8 cellular contexts compared by ENCODE assay signal in genomic region chr11:125070699-125071254, GRCh38. TPM values are rescaled to one million over a fixed set of nuclear protein-coding genes. Genes with fewer than 3 reads are reported as not detected.
DNase-seq lines count a peak whose midpoint lies in the region; ATAC-seq lines count a peak whose summit lies in the region.

No MANE protein-coding gene starts in this region.

- peaks cover 20% of the 10 kb centered on the region for H3K4me1 Mint-ChIP-seq in activated T-cell treated with anti-CD3 and anti-CD28 coated beads, Interleukin-2, amount 50 U/mL, for 72 hours (ENCODE audit: low read depth)

- no peaks in the 10 kb centered on the region for H3K36me3 Mint-ChIP-seq in activated T-cell treated with anti-CD3 and anti-CD28 coated beads, Interleukin-2, amount 50 U/mL, for 72 hours (ENCODE audit: insufficient read depth in 2 of 2)

- ATAC-seq in GM21423 (IDR thresholded peaks at IDR 0.05; ENCODE audit: unreplicated experiment) (peak; percentile 74), HG03571 (IDR thresholded peaks at IDR 0.05; ENCODE audit: unreplicated experiment) (peak; percentile 63)
- ATAC-seq in activated T-cell treated with anti-CD3 and anti-CD28 coated beads, Interleukin-2, amount 50 U/mL, for 72 hours (replicated peaks in 1 of 2): peak; percentile 85 to 86
- peak; percentile 83 for ATAC-seq in stimulated activated naive CD8-positive, alpha-beta T cell treated with anti-CD3 and anti-CD28 coated beads, Interleukin-15, Interleukin-2, amounts not matched to agents 100 U/mL and 50 U/mL, for 24 hours

- H3K27me3 Mint-ChIP-seq in activated T-cell treated with anti-CD3 and anti-CD28 coated beads, Interleukin-2, amount 50 U/mL, for 72 hours (ENCODE audit: low read depth): peaks cover 19% of the 10 kb centered on the region

- H3K9me3 Mint-ChIP-seq in activated T-cell treated with anti-CD3 and anti-CD28 coated beads, Interleukin-2, amount 50 U/mL, for 72 hours: no peaks in the 10 kb centered on the region

- DNase-seq in GF-D8 (lab: John Stamatoyannopoulos, UW): peak; percentile 100
- peak; percentile 28 to 30 for DNase-seq in activated T-cell treated with anti-CD3 and anti-CD28 coated beads, Interleukin-2, amount 50 U/mL, for 72 hours
- peak; percentile 81 for DNase-seq in hepatic stellate cell (ENCODE audit: low spot score)
- peak; percentile 45 for DNase-seq in stimulated activated naive CD8-positive, alpha-beta T cell treated with anti-CD3 and anti-CD28 coated beads, Interleukin-15, Interleukin-2, amounts not matched to agents 100 U/mL and 50 U/mL, for 24 hours
- no peak for DNase-seq in NCI-H2029 (lab: John Stamatoyannopoulos, UW)
- DNase-seq in activated effector memory CD4-positive, alpha-beta T cell treated with Interleukin-2 at 50 U/mL for 16 hours: no peak

- H3K27ac Mint-ChIP-seq in activated T-cell treated with anti-CD3 and anti-CD28 coated beads, Interleukin-2, amount 50 U/mL, for 72 hours: no peak overlapping the region

- H3K4me3 Mint-ChIP-seq in activated T-cell treated with anti-CD3 and anti-CD28 coated beads, Interleukin-2, amount 50 U/mL, for 72 hours: peak overlapping the region in 1 of 2 donors; percentile 39

RNA-seq across cellular contexts. Expression of gene SLC37A2, which starts 7.7 kb away (rescaled TPM):
- total RNA-seq in activated T-cell treated with anti-CD3 and anti-CD28 coated beads, Interleukin-2, amount 50 U/mL, for 72 hours: 1 to 10 TPM; 1.0 to 1.5 TPM

RNA-seq across cellular contexts. Expression of gene TMEM218, which starts 40.6 kb away (rescaled TPM):
- total RNA-seq in activated T-cell treated with anti-CD3 and anti-CD28 coated beads, Interleukin-2, amount 50 U/mL, for 72 hours: 10 to 100 TPM; 14.6 to 18.4 TPM

Comparison
In these comparisons a context has a peak if more than half of its experiments do, and no peak if none do; other contexts are left out.
1. DNase-seq: peak in GF-D8 (single experiment), activated T-cell treated with anti-CD3 and anti-CD28 coated beads, Interleukin-2, amount 50 U/mL, for 72 hours (2 of 2), hepatic stellate cell (single experiment) and stimulated activated naive CD8-positive, alpha-beta T cell treated with anti-CD3 and anti-CD28 coated beads, Interleukin-15, Interleukin-2, amounts not matched to agents 100 U/mL and 50 U/mL, for 24 hours (single experiment); none in NCI-H2029 (single experiment) and activated effector memory CD4-positive, alpha-beta T cell treated with Interleukin-2 at 50 U/mL for 16 hours (single experiment).
2. Peak in every context shown above with its lines, with median percentiles within 50 percentile points of each other: ATAC-seq.